ENCODE assay signal across 13 cellular contexts in the genomic region with DNA sequence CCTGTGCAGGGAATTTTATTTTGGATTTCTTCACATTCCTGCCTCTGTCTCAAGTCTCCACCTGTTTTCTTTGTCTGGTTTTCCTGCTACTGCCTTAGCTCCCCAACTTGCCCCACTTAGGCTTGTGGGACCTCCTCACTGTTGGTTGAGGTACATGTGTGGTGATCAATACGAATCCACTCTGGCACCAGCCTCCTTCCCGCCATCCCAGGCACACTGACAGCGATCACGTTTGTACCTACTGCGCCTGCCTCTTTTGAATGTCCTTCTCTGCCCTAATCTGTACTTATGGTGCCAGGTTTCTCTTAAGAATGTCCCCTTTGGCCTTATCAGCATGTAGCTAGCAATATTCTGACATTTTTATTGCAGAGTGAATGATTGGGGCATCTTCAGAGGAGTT. TPM values are rescaled to one million over a fixed set of nuclear protein-coding genes. Genes with fewer than 3 reads are reported as not detected.
DNase-seq lines count a peak whose midpoint lies in the region; ATAC-seq, FAIRE-seq and TF ChIP-seq lines count a peak whose summit lies in the region.
"Not testable (repeated sequence)": the region's sequence is repeated elsewhere in the genome, so short reads cannot be mapped to it uniquely, and the experiment has no call there.
"Had no signal": no experiment of that assay in that cellular context is flagged by ENCODE, and none has a peak within 500 bp of the region (broad histone marks: within the 10 kb centered on the region; RNA-seq: fewer than 3 reads in every experiment).

No MANE protein-coding gene starts in this region.

- H3K4me1 Mint-ChIP-seq in activated CD8-positive, alpha-beta T cell treated with anti-CD3 and anti-CD28 coated beads for 36 hours (ENCODE audit: low read depth); activated T-helper 2 cell treated with anti-CD3 and anti-CD28 coated beads, Interferon-gamma antibody, Interleukin-2, Interleukin-4, amounts not matched to agents 10 μg/mL and 5 μg/mL and 100 μg/mL, durations not matched to agents 14 hours and 24 hours and 36 hours (ENCODE audit: low read depth); endothelial cell (ENCODE audit: unreplicated experiment): not testable (repeated sequence)

- POLR2A ChIA-PET in activated CD8-positive, alpha-beta T cell treated with anti-CD3 and anti-CD28 coated beads for 36 hours (lab: Charles Lee): not testable (repeated sequence)

- TF ChIP-seq POLR2A in GM12891 (IDR thresholded peaks at IDR 0.05; ENCODE audit: low read depth, low read length); testis (IDR thresholded peaks at IDR 0.05): not testable (repeated sequence)

- DNase-seq in GM12891 (ENCODE audit: insufficient read length, low spot score); endothelial cell (ENCODE audit: low spot score): not testable (repeated sequence)
- DNase-seq in activated CD8-positive, alpha-beta T cell treated with anti-CD3 and anti-CD28 coated beads for 36 hours: peak; percentile 1
- peak; percentile 8 for DNase-seq in activated T-helper 2 cell treated with anti-CD3 and anti-CD28 coated beads, Interferon-gamma antibody, Interleukin-2, Interleukin-4, amounts not matched to agents 10 μg/mL and 5 μg/mL and 100 μg/mL, durations not matched to agents 14 hours and 24 hours and 36 hours (ENCODE audit: low spot score)
- DNase-seq in mesenteric fat pad (ENCODE audit: low spot score) (peak; percentile 86), testis (peak; percentile 14)

- H3K9me3 Mint-ChIP-seq in activated CD8-positive, alpha-beta T cell treated with anti-CD3 and anti-CD28 coated beads for 36 hours; activated T-helper 2 cell treated with anti-CD3 and anti-CD28 coated beads, Interferon-gamma antibody, Interleukin-2, Interleukin-4, amounts not matched to agents 10 μg/mL and 5 μg/mL and 100 μg/mL, durations not matched to agents 14 hours and 24 hours and 36 hours; endothelial cell (ENCODE audit: unreplicated experiment): not testable (repeated sequence)

- ATAC-seq in activated CD8-positive, alpha-beta T cell treated with anti-CD3 and anti-CD28 coated beads for 36 hours: not testable (repeated sequence)

- 69 to 71% methylated on average over 5 of the region's 5 CpGs for WGBS in testis, 2 donors

- CTCF ChIA-PET in activated CD8-positive, alpha-beta T cell treated with anti-CD3 and anti-CD28 coated beads for 36 hours (lab: Charles Lee): not testable (repeated sequence)

- H3K4me1 ChIP-seq in testis: not testable (repeated sequence)

- TF ChIP-seq CTCF in activated CD8-positive, alpha-beta T cell treated with anti-CD3 and anti-CD28 coated beads for 36 hours (IDR thresholded peaks at IDR 0.05); endothelial cell (IDR thresholded peaks at IDR 0.05; ENCODE audit: unreplicated experiment); testis (IDR thresholded peaks at IDR 0.05): not testable (repeated sequence)

- peak; percentile 26 for FAIRE-seq in GM12891 (lab: Jason Lieb, UNC)

- not testable (repeated sequence) for H3K27ac Mint-ChIP-seq in activated CD8-positive, alpha-beta T cell treated with anti-CD3 and anti-CD28 coated beads for 36 hours; activated T-helper 2 cell treated with anti-CD3 and anti-CD28 coated beads, Interferon-gamma antibody, Interleukin-2, Interleukin-4, amounts not matched to agents 10 μg/mL and 5 μg/mL and 100 μg/mL, durations not matched to agents 14 hours and 24 hours and 36 hours
- peak overlapping the region; percentile 24 for H3K27ac Mint-ChIP-seq in endothelial cell (ENCODE audit: unreplicated experiment)

- H3K27ac ChIP-seq in testis: not testable (repeated sequence)

- not testable (repeated sequence) for H3K36me3 Mint-ChIP-seq in activated CD8-positive, alpha-beta T cell treated with anti-CD3 and anti-CD28 coated beads for 36 hours (ENCODE audit: low read depth); activated T-helper 2 cell treated with anti-CD3 and anti-CD28 coated beads, Interferon-gamma antibody, Interleukin-2, Interleukin-4, amounts not matched to agents 10 μg/mL and 5 μg/mL and 100 μg/mL, durations not matched to agents 14 hours and 24 hours and 36 hours (ENCODE audit: low read depth); endothelial cell (ENCODE audit: low read depth, unreplicated experiment)

- not testable (repeated sequence) for H3K9me3 ChIP-seq in testis

- H3K4me3 Mint-ChIP-seq in activated CD8-positive, alpha-beta T cell treated with anti-CD3 and anti-CD28 coated beads for 36 hours; activated T-helper 2 cell treated with anti-CD3 and anti-CD28 coated beads, Interferon-gamma antibody, Interleukin-2, Interleukin-4, amounts not matched to agents 10 μg/mL and 5 μg/mL and 100 μg/mL, durations not matched to agents 14 hours and 24 hours and 36 hours (ENCODE audit: low read depth); endothelial cell (ENCODE audit: unreplicated experiment): not testable (repeated sequence)

- not testable (repeated sequence) for H3K36me3 ChIP-seq in testis (ENCODE audit: low read depth, missing control alignments)

- not testable (repeated sequence) for H3K27me3 ChIP-seq in testis

- not testable (repeated sequence) for H3K4me3 ChIP-seq in testis

- intact Hi-C loops in activated CD8-positive, alpha-beta T cell treated with anti-CD3 and anti-CD28 coated beads for 36 hours (cut with micrococcal nuclease); activated T-helper 2 cell treated with anti-CD3 and anti-CD28 coated beads, Interferon-gamma antibody, Interleukin-2, Interleukin-4, amounts not matched to agents 10 μg/mL and 5 μg/mL and 100 μg/mL, durations not matched to agents 14 hours and 24 hours and 36 hours (cut with micrococcal nuclease); testis (cut with DNase I; ENCODE audit: low total_unique reads): not testable (repeated sequence)

- not testable (repeated sequence) for H3K27me3 Mint-ChIP-seq in activated CD8-positive, alpha-beta T cell treated with anti-CD3 and anti-CD28 coated beads for 36 hours; activated T-helper 2 cell treated with anti-CD3 and anti-CD28 coated beads, Interferon-gamma antibody, Interleukin-2, Interleukin-4, amounts not matched to agents 10 μg/mL and 5 μg/mL and 100 μg/mL, durations not matched to agents 14 hours and 24 hours and 36 hours (ENCODE audit: low read depth); endothelial cell (ENCODE audit: unreplicated experiment)

RNA-seq across cellular contexts. Expression of a gene that starts 2.3 kb away (rescaled TPM):
- polyA plus RNA-seq in GM12891 (2012; ENCODE audit: low read depth, missing spikeins): not detected
- total RNA-seq in activated CD8-positive, alpha-beta T cell treated with anti-CD3 and anti-CD28 coated beads for 36 hours: not detected
- not detected in 2 replicates for total RNA-seq in activated T-helper 2 cell treated with anti-CD3 and anti-CD28 coated beads, Interferon-gamma antibody, Interleukin-2, Interleukin-4, amounts not matched to agents 10 μg/mL and 5 μg/mL and 100 μg/mL, durations not matched to agents 14 hours and 24 hours and 36 hours
- not detected for total RNA-seq in endothelial cell (ENCODE audit: unreplicated experiment)
- total RNA-seq in mesenteric fat pad: not detected
- not detected for total RNA-seq in testis
- not detected for polyA plus RNA-seq in testis (ENCODE audit: insufficient read depth, low read depth, low replicate concordance)
- total RNA-seq: A673; Calu3; CD8-positive, alpha-beta T cell; H1; H9; IMR-90 had no signal
- polyA plus RNA-seq: AG04450, H1, IMR-90 had no signal

RNA-seq across cellular contexts. Expression of a gene that starts 16.7 kb away (rescaled TPM):
- polyA plus RNA-seq in GM12891 (2012; ENCODE audit: low read depth, missing spikeins): 31.1 TPM
- total RNA-seq in activated CD8-positive, alpha-beta T cell treated with anti-CD3 and anti-CD28 coated beads for 36 hours: 10 to 100 TPM; 58.4 to 68.9 TPM
- 43.7 and 46.3 TPM in 2 replicates for total RNA-seq in activated T-helper 2 cell treated with anti-CD3 and anti-CD28 coated beads, Interferon-gamma antibody, Interleukin-2, Interleukin-4, amounts not matched to agents 10 μg/mL and 5 μg/mL and 100 μg/mL, durations not matched to agents 14 hours and 24 hours and 36 hours
- total RNA-seq in endothelial cell (ENCODE audit: unreplicated experiment): 64.4 TPM
- 53.4 TPM for total RNA-seq in mesenteric fat pad
- total RNA-seq in testis: 10 to 100 TPM; 43.7 to 47.5 TPM
- 79.9 TPM for polyA plus RNA-seq in testis (ENCODE audit: insufficient read depth, low read depth, low replicate concordance)

RNA-seq across cellular contexts. Expression of a gene that starts 17.0 kb away (rescaled TPM):
- 55.0 TPM for polyA plus RNA-seq in GM12891 (2012; ENCODE audit: low read depth, missing spikeins)
- 100 to 1,000 TPM in 1 of 2 experiments, 10 to 100 TPM in 1; 96.5 to 108 TPM for total RNA-seq in activated CD8-positive, alpha-beta T cell treated with anti-CD3 and anti-CD28 coated beads for 36 hours
- total RNA-seq in activated T-helper 2 cell treated with anti-CD3 and anti-CD28 coated beads, Interferon-gamma antibody, Interleukin-2, Interleukin-4, amounts not matched to agents 10 μg/mL and 5 μg/mL and 100 μg/mL, durations not matched to agents 14 hours and 24 hours and 36 hours: 109 and 110 TPM in 2 replicates
- total RNA-seq in endothelial cell (ENCODE audit: unreplicated experiment): 89.2 TPM
- total RNA-seq in mesenteric fat pad: 107 TPM
- total RNA-seq in testis: 100 to 1,000 TPM; 104 to 108 TPM
- 132 TPM for polyA plus RNA-seq in testis (ENCODE audit: insufficient read depth, low read depth, low replicate concordance)

RNA-seq across cellular contexts. Expression of a gene that starts 45.6 kb away (rescaled TPM):
- 17.3 TPM for polyA plus RNA-seq in GM12891 (2012; ENCODE audit: low read depth, missing spikeins)
- 10 to 100 TPM; 27.7 to 32.1 TPM for total RNA-seq in activated CD8-positive, alpha-beta T cell treated with anti-CD3 and anti-CD28 coated beads for 36 hours
- 17.0 and 17.3 TPM in 2 replicates for total RNA-seq in activated T-helper 2 cell treated with anti-CD3 and anti-CD28 coated beads, Interferon-gamma antibody, Interleukin-2, Interleukin-4, amounts not matched to agents 10 μg/mL and 5 μg/mL and 100 μg/mL, durations not matched to agents 14 hours and 24 hours and 36 hours
- total RNA-seq in endothelial cell (ENCODE audit: unreplicated experiment) (23.4 TPM), mesenteric fat pad (14.1 TPM), testis (10 to 100 TPM; 31.7 to 43.6 TPM)
- polyA plus RNA-seq in testis (ENCODE audit: insufficient read depth, low read depth, low replicate concordance): 57.0 TPM

RNA-seq across cellular contexts. Expression of a gene that starts 46.2 kb away (rescaled TPM):
- polyA plus RNA-seq in GM12891 (2012; ENCODE audit: low read depth, missing spikeins): 125 TPM
- total RNA-seq in activated CD8-positive, alpha-beta T cell treated with anti-CD3 and anti-CD28 coated beads for 36 hours: 100 to 1,000 TPM; 220 to 228 TPM
- total RNA-seq in activated T-helper 2 cell treated with anti-CD3 and anti-CD28 coated beads, Interferon-gamma antibody, Interleukin-2, Interleukin-4, amounts not matched to agents 10 μg/mL and 5 μg/mL and 100 μg/mL, durations not matched to agents 14 hours and 24 hours and 36 hours: 255 and 258 TPM in 2 replicates
- total RNA-seq in endothelial cell (ENCODE audit: unreplicated experiment): 189 TPM
- total RNA-seq in mesenteric fat pad: 100 TPM
- total RNA-seq in testis: 100 to 1,000 TPM; 128 to 180 TPM
- 133 TPM for polyA plus RNA-seq in testis (ENCODE audit: insufficient read depth, low read depth, low replicate concordance)
